1 cellular context compared by ENCODE assay signal in the genomic region with DNA sequence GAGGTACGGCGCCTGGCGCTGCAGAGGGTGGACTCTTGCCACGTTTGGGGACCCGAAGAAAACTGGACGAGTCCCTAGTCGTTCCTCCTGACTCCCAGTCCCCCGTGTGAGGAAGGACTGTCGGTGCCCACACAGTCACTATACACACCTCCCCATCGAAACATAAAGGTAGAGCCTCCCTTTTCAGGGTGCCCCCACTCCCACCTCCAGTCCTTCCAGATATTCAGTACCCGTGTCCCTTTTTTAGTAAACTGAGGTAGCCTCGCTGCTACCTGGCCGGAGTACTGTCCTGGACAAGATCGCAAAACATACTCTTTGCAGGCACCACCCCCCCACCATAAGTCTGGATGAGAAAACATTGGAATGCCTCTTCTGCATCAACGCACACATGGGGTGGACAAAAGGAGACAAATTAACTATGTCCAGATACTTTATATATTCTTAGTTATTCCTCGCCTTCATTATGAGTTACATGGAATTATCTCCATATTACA.
TF ChIP-seq lines count a peak whose summit lies in the region.

No MANE protein-coding gene starts in this region.

TF ChIP-seq in neural cell, 6 proteins besides CTCF, POLR2A, EP300 and RAD21:
- TF ChIP-seq, protein P1, sequence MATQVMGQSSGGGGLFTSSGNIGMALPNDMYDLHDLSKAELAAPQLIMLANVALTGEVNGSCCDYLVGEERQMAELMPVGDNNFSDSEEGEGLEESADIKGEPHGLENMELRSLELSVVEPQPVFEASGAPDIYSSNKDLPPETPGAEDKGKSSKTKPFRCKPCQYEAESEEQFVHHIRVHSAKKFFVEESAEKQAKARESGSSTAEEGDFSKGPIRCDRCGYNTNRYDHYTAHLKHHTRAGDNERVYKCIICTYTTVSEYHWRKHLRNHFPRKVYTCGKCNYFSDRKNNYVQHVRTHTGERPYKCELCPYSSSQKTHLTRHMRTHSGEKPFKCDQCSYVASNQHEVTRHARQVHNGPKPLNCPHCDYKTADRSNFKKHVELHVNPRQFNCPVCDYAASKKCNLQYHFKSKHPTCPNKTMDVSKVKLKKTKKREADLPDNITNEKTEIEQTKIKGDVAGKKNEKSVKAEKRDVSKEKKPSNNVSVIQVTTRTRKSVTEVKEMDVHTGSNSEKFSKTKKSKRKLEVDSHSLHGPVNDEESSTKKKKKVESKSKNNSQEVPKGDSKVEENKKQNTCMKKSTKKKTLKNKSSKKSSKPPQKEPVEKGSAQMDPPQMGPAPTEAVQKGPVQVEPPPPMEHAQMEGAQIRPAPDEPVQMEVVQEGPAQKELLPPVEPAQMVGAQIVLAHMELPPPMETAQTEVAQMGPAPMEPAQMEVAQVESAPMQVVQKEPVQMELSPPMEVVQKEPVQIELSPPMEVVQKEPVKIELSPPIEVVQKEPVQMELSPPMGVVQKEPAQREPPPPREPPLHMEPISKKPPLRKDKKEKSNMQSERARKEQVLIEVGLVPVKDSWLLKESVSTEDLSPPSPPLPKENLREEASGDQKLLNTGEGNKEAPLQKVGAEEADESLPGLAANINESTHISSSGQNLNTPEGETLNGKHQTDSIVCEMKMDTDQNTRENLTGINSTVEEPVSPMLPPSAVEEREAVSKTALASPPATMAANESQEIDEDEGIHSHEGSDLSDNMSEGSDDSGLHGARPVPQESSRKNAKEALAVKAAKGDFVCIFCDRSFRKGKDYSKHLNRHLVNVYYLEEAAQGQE (IDR thresholded peaks at IDR 0.05; ENCODE audit: borderline replicate concordance) = no peak
- TF ChIP-seq SMC3 (conservative IDR thresholded peaks at IDR 0.05; ENCODE audit: poor library complexity) (no peak), MXI1 (conservative IDR thresholded peaks at IDR 0.05; ENCODE audit: poor library complexity, severe bottlenecking) (no peak), POLR2AphosphoS5 (IDR thresholded peaks at IDR 0.05) (no peak), TAF1 (IDR thresholded peaks at IDR 0.05; ENCODE audit: low read depth) (no peak), EZH2 (IDR thresholded peaks at IDR 0.05; ENCODE audit: borderline replicate concordance, insufficient read depth, low read length, poor library complexity, severe bottlenecking) (no peak)
